Comparison of ENCODE assay signal across 11 cellular contexts in genomic region chr11:15109602-15110001, GRCh38. TPM values are rescaled to one million over a fixed set of nuclear protein-coding genes. Genes with fewer than 3 reads are reported as not detected.
"Had no signal": no experiment of that assay in that cellular context is flagged by ENCODE, and none has a peak within 500 bp of the region (broad histone marks: within the 10 kb centered on the region; RNA-seq: fewer than 3 reads in every experiment).

No MANE protein-coding gene starts in this region.

- H3K9ac ChIP-seq: KMS-11 had no signal

- ATAC-seq: GM23338, HepG2 had no signal

- H3K27ac Mint-ChIP-seq: GM23338, H9, IgD-negative memory B cell had no signal

- H3K4me3 Mint-ChIP-seq: GM23338, H9, IgD-negative memory B cell had no signal

- FAIRE-seq: H1, H54, HepG2, HTR-8/SVneo had no signal

- H3K9me3 Mint-ChIP-seq: GM23338, H9, IgD-negative memory B cell had no signal

- H3K4me3 ChIP-seq: GM23338 had no signal

- H3K27ac ChIP-seq: KMS-11 had no signal

- H3K4me2 ChIP-seq: GM23338, KMS-11 had no signal

- DNase-seq: H9, HCEC 1CT, KBM-7 had no signal

- H2AFZ ChIP-seq: GM23338 had no signal

RNA-seq across cellular contexts. Expression of gene INSC, which starts 5.1 kb away (rescaled TPM):
- total RNA-seq: H9, HepG2 had no signal

RNA-seq across cellular contexts. Expression of gene CALCB, which starts 36.2 kb away (rescaled TPM):
- total RNA-seq: H9, HepG2, HT-29 had no signal
- polyA plus RNA-seq: HepG2 had no signal
